ENCODE assay signal across 28 cellular contexts in genomic region chr22:16933924-16934282, GRCh38.
"Had no signal": no experiment of that assay in that cellular context is flagged by ENCODE, and none has a peak within 500 bp of the region (broad histone marks: within the 10 kb centered on the region; RNA-seq: fewer than 3 reads in every experiment).

No MANE protein-coding gene starts in this region.

- H3K4me2 ChIP-seq: neural progenitor cell had no signal

- H3K27ac Mint-ChIP-seq: nephron; neural progenitor cell; progenitor cell of endocrine pancreas; stimulated activated effector memory CD8-positive, alpha-beta T cell treated with anti-CD3 and anti-CD28 coated beads, Interleukin-12 subunit alpha, Interleukin-12 subunit beta, amount 100 ng/mL, for 72 hours; stimulated activated naive B cell treated with anti-CD40 and anti-IgM and Interleukin-4, amounts not matched to agents 10 μg/mL and 1 μg/mL and 100 μg/mL, for 72 hours; stimulated activated naive CD8-positive, alpha-beta T cell treated with anti-CD3 and anti-CD28 coated beads, Interleukin-15, Interleukin-2, amounts not matched to agents 100 ng/mL and 50 ng/mL, for 24 hours had no signal

- H3K36me3 Mint-ChIP-seq: neural progenitor cell; stimulated activated effector memory CD8-positive, alpha-beta T cell treated with anti-CD3 and anti-CD28 coated beads, Interleukin-12 subunit alpha, Interleukin-12 subunit beta, amount 100 ng/mL, for 72 hours; stimulated activated naive B cell treated with anti-CD40 and anti-IgM and Interleukin-4, amounts not matched to agents 10 μg/mL and 1 μg/mL and 100 μg/mL, for 72 hours had no signal

- H3K4me1 ChIP-seq: neural progenitor cell, parathyroid adenoma, psoas muscle, right lobe of liver, sigmoid colon, stomach, thyroid gland, tibial nerve, upper lobe of left lung, vagina had no signal

- H3K9me3 Mint-ChIP-seq: stimulated activated effector memory CD8-positive, alpha-beta T cell treated with anti-CD3 and anti-CD28 coated beads, Interleukin-12 subunit alpha, Interleukin-12 subunit beta, amount 100 ng/mL, for 72 hours; stimulated activated naive B cell treated with anti-CD40 and anti-IgM and Interleukin-4, amounts not matched to agents 10 μg/mL and 1 μg/mL and 100 μg/mL, for 72 hours; stimulated activated naive CD8-positive, alpha-beta T cell treated with anti-CD3 and anti-CD28 coated beads, Interleukin-15, Interleukin-2, amounts not matched to agents 100 ng/mL and 50 ng/mL, for 24 hours had no signal

- DNase-seq: occipital lobe; ovary; posterior cingulate gyrus; psoas muscle; right cardiac atrium; right lobe of liver; sigmoid colon; small intestine; stimulated activated CD4-positive, alpha-beta T cell treated with anti-CD3 and anti-CD28 coated beads, Interleukin-15, amount 100 ng/mL, for 24 hours; stimulated activated CD4-positive, alpha-beta T cell treated with anti-CD3 and anti-CD28 coated beads, Interleukin-2, amount 100 ng/mL, for 24 hours; stimulated activated CD4-positive, alpha-beta T cell treated with anti-CD3 and anti-CD28 coated beads, Interleukin-2, amount 100 ng/mL, for 48 hours; stimulated activated CD4-positive, alpha-beta T cell treated with anti-CD3 and anti-CD28 coated beads, Interleukin-4, amount 100 ng/mL, for 24 hours; stimulated activated naive B cell treated with anti-CD40 and anti-IgM and Interleukin-4, amounts not matched to agents 10 μg/mL and 1 μg/mL and 100 μg/mL, for 72 hours; stimulated activated naive CD4-positive, alpha-beta T cell treated with Interleukin-2 at 50 U/mL for 16 hours; stomach; thyroid gland; trophoblast cell had no signal

- FAIRE-seq: small intestine, urothelium cell line had no signal

- H3K4me3 Mint-ChIP-seq: nephron; neural progenitor cell; stimulated activated effector memory CD8-positive, alpha-beta T cell treated with anti-CD3 and anti-CD28 coated beads, Interleukin-12 subunit alpha, Interleukin-12 subunit beta, amount 100 ng/mL, for 72 hours; stimulated activated naive B cell treated with anti-CD40 and anti-IgM and Interleukin-4, amounts not matched to agents 10 μg/mL and 1 μg/mL and 100 μg/mL, for 72 hours; stimulated activated naive CD8-positive, alpha-beta T cell treated with anti-CD3 and anti-CD28 coated beads, Interleukin-15, Interleukin-2, amounts not matched to agents 100 ng/mL and 50 ng/mL, for 24 hours had no signal

- H3K36me3 ChIP-seq: neural progenitor cell, ovary, right lobe of liver, sigmoid colon, stomach, thoracic aorta, thyroid gland, tibial nerve, upper lobe of left lung, vagina had no signal

- H3K27ac ChIP-seq: neural progenitor cell, ovary, parathyroid adenoma, psoas muscle, right lobe of liver, sigmoid colon, stomach, thoracic aorta, thyroid gland, tibial nerve, upper lobe of left lung, vagina had no signal

- H3K27me3 ChIP-seq: ovary, right lobe of liver, thyroid gland, tibial nerve, upper lobe of left lung, vagina had no signal

- H3K9ac ChIP-seq: neural progenitor cell, parathyroid adenoma had no signal

- ATAC-seq: psoas muscle; right cardiac atrium; right lobe of liver; stimulated activated effector memory CD8-positive, alpha-beta T cell treated with anti-CD3 and anti-CD28 coated beads, Interleukin-12 subunit alpha, Interleukin-12 subunit beta, amount 100 ng/mL, for 72 hours had no signal

- H3K9me3 ChIP-seq: ovary, psoas muscle, right lobe of liver, sigmoid colon, stomach, thoracic aorta, thyroid gland, tibial nerve, upper lobe of left lung, vagina had no signal

- H3K4me1 Mint-ChIP-seq: nephron; neural progenitor cell; stimulated activated effector memory CD8-positive, alpha-beta T cell treated with anti-CD3 and anti-CD28 coated beads, Interleukin-12 subunit alpha, Interleukin-12 subunit beta, amount 100 ng/mL, for 72 hours had no signal

- H3K4me3 ChIP-seq: neural progenitor cell, ovary, psoas muscle, right lobe of liver, sigmoid colon, stomach, thoracic aorta, thyroid gland, tibial nerve, upper lobe of left lung, vagina had no signal
